Comparison of ENCODE assay signal across 22 cellular contexts in genomic region chr10:12018438-12019342, GRCh38. TPM values are rescaled to one million over a fixed set of nuclear protein-coding genes. Genes with fewer than 3 reads are reported as not detected.
DNase-seq lines count a peak whose midpoint lies in the region; ATAC-seq and TF ChIP-seq lines count a peak whose summit lies in the region.
"Had no signal": no experiment of that assay in that cellular context is flagged by ENCODE, and none has a peak within 500 bp of the region (broad histone marks: within the 10 kb centered on the region; RNA-seq: fewer than 3 reads in every experiment).

No MANE protein-coding gene starts in this region.

- H3K36me3 Mint-ChIP-seq in chondrocyte (ENCODE audit: low read depth), result peaks cover 2% of the 10 kb centered on the region
- peaks cover 16% of the 10 kb centered on the region for H3K36me3 Mint-ChIP-seq in nephron (ENCODE audit: low read depth)
- peaks cover 22 to 24% of the 10 kb centered on the region in 2 donors for H3K36me3 Mint-ChIP-seq in CD14-positive monocyte

- H3K4me3 Mint-ChIP-seq in chondrocyte (ENCODE audit: unreplicated experiment) (no peak overlapping the region), nephron (no peak overlapping the region), CD14-positive monocyte (no peak overlapping the region)
- H3K4me3 Mint-ChIP-seq: activated B cell treated with CpG ODN at 0.5 μM for 24 hours; effector memory CD8-positive, alpha-beta T cell; immature natural killer cell had no signal

- H3K27ac Mint-ChIP-seq in chondrocyte (ENCODE audit: unreplicated experiment), result peak overlapping the region; percentile 5
- peak overlapping the region in 2 of 3 experiments; percentile 26 to 82 for H3K27ac Mint-ChIP-seq in nephron
- H3K27ac Mint-ChIP-seq in CD14-positive monocyte, result peak overlapping the region in 1 of 7 donors; percentile 20
- H3K27ac Mint-ChIP-seq: activated B cell treated with CpG ODN at 0.5 μM for 24 hours; activated T-helper 2 cell treated with anti-CD3 and anti-CD28 coated beads, Interferon-gamma antibody, Interleukin-2, Interleukin-4, amounts not matched to agents 10 μg/mL and 5 μg/mL and 100 μg/mL, durations not matched to agents 14 hours and 24 hours and 36 hours; effector memory CD8-positive, alpha-beta T cell had no signal

- H3K27me3 Mint-ChIP-seq in chondrocyte (ENCODE audit: low read depth) (no peaks in the 10 kb centered on the region), nephron (ENCODE audit: low read depth) (no peaks in the 10 kb centered on the region), CD14-positive monocyte (ENCODE audit: low read depth in 3 of 3) (no peaks in the 10 kb centered on the region)
- H3K27me3 Mint-ChIP-seq: activated B cell treated with CpG ODN at 0.5 μM for 24 hours; effector memory CD8-positive, alpha-beta T cell; naive thymus-derived CD8-positive, alpha-beta T cell had no signal

- H3K9me3 Mint-ChIP-seq in chondrocyte (ENCODE audit: low read depth), result no peaks in the 10 kb centered on the region
- H3K9me3 Mint-ChIP-seq in nephron, result no peaks in the 10 kb centered on the region
- no peaks in the 10 kb centered on the region for H3K9me3 Mint-ChIP-seq in CD14-positive monocyte
- H3K9me3 Mint-ChIP-seq: activated B cell treated with CpG ODN at 0.5 μM for 24 hours; activated T-helper 2 cell treated with anti-CD3 and anti-CD28 coated beads, Interferon-gamma antibody, Interleukin-2, Interleukin-4, amounts not matched to agents 10 μg/mL and 5 μg/mL and 100 μg/mL, durations not matched to agents 14 hours and 24 hours and 36 hours; effector memory CD8-positive, alpha-beta T cell; immature natural killer cell; naive thymus-derived CD8-positive, alpha-beta T cell had no signal

- ATAC-seq in HG02759 (IDR thresholded peaks at IDR 0.05; ENCODE audit: unreplicated experiment), result no peak
- ATAC-seq: effector memory CD8-positive, alpha-beta T cell; naive thymus-derived CD8-positive, alpha-beta T cell; stimulated activated naive CD8-positive, alpha-beta T cell treated with anti-CD3 and anti-CD28 coated beads, Interleukin-15, Interleukin-2, amounts not matched to agents 100 U/mL and 50 U/mL, for 24 hours had no signal

- intact Hi-C loops in CD14-positive monocyte (cut with micrococcal nuclease), result no loop called here

- no peak for TF ChIP-seq CTCF in AG10803 (conservative IDR thresholded peaks at IDR 0.05; ENCODE audit: low read length)
- TF ChIP-seq CTCF in chondrocyte (IDR thresholded peaks at IDR 0.05), result no peak
- no peak for TF ChIP-seq CTCF in nephron (IDR thresholded peaks at IDR 0.05; ENCODE audit: unreplicated experiment in 3 of 3)
- TF ChIP-seq CTCF in CD14-positive monocyte (IDR thresholded peaks at IDR 0.05), result no peak

- peaks cover 17% of the 10 kb centered on the region for H3K4me1 Mint-ChIP-seq in chondrocyte (ENCODE audit: low read depth)
- H3K4me1 Mint-ChIP-seq in nephron, result no peaks in the 10 kb centered on the region
- H3K4me1 Mint-ChIP-seq in CD14-positive monocyte, result peaks cover 18% of the 10 kb centered on the region

- H3K4me3 ChIP-seq in AG10803 (ENCODE audit: low read length), result no peak overlapping the region
- H3K4me3 ChIP-seq: adrenal gland, lung had no signal

- peak; percentile 65 for DNase-seq in AG10803 (ENCODE audit: low read depth)
- peak; percentile 6 for DNase-seq in HS-5 (ENCODE audit: low read depth)
- DNase-seq in chondrocyte (ENCODE audit: low spot score), result no peak
- DNase-seq in CD14-positive monocyte (ENCODE audit: low spot score), result no peak
- no peak for DNase-seq in NCI-H226
- no peak for DNase-seq in NCI-H1092 treated with DMSO at 0.1 percent for 48 hours (lab: John Stamatoyannopoulos, UW)
- DNase-seq: activated B cell treated with CpG ODN at 0.5 μM for 24 hours; adrenal gland; central memory CD4-positive, alpha-beta T cell; effector memory CD8-positive, alpha-beta T cell; H7; immature natural killer cell; naive thymus-derived CD8-positive, alpha-beta T cell; NCI-H1048; NCI-H2107; RPMI8226; stimulated activated CD4-positive, alpha-beta T cell treated with anti-CD3 and anti-CD28 coated beads, Interleukin-15, amount 100 ng/mL, for 24 hours; stimulated activated naive CD8-positive, alpha-beta T cell treated with anti-CD3 and anti-CD28 coated beads, Interleukin-15, Interleukin-2, amounts not matched to agents 100 U/mL and 50 U/mL, for 24 hours had no signal

RNA-seq across cellular contexts. Expression of gene UPF2, which starts 23.9 kb away (rescaled TPM):
- total RNA-seq in chondrocyte, result 17.5 to 20.3 TPM (median 20.0 TPM) in 3 replicates
- 1 to 10 TPM; 2.7 to 4.3 TPM for polyA plus RNA-seq in CD14-positive monocyte

RNA-seq across cellular contexts. Expression of gene DHTKD1, which starts 50.1 kb away (rescaled TPM):
- 12.1 to 16.4 TPM (median 13.7 TPM) in 3 replicates for total RNA-seq in chondrocyte
- 10 to 100 TPM in 1 of 2 donors, 1 to 10 TPM in 1; 7.0 to 12.1 TPM for polyA plus RNA-seq in CD14-positive monocyte

Comparison
In these comparisons a context has a peak if more than half of its experiments do, and no peak if none do; other contexts are left out.
1. DNase-seq: peak in AG10803 (single experiment) and HS-5 (single experiment); none in chondrocyte (single experiment), CD14-positive monocyte (single experiment), NCI-H226 (single experiment) and NCI-H1092 treated with DMSO at 0.1 percent for 48 hours (single experiment).